ENCODE assay signal across 8 cellular contexts in genomic region chr17:81200695-81201580, GRCh38. TPM values are rescaled to one million over a fixed set of nuclear protein-coding genes. Genes with fewer than 3 reads are reported as not detected.
DNase-seq lines count a peak whose midpoint lies in the region; ATAC-seq and TF ChIP-seq lines count a peak whose summit lies in the region.

No MANE protein-coding gene starts in this region.

- peak; percentile 30 to 75 for DNase-seq in NCI-H526 (lab: John Stamatoyannopoulos, UW)
- no peak for DNase-seq in NCI-H526 treated with DMSO at 0.1 percent for 48 hours (lab: John Stamatoyannopoulos, UW)
- DNase-seq in HuH-7.5 (ENCODE audit: low spot score) = peak; percentile 88
- peak; percentile 18 for DNase-seq in epithelial cell of prostate (ENCODE audit: low read depth, low spot score)
- peak; percentile 78 for DNase-seq in myocyte (ENCODE audit: low read depth)
- no peak for DNase-seq in effector CD8-positive, alpha-beta T cell (lab: John Stamatoyannopoulos, UW)

- ATAC-seq in SK-N-SH treated with all-trans-retinoic acid at 6 μM for 48 hours (peak; percentile 95), HG02642 (IDR thresholded peaks at IDR 0.05; ENCODE audit: poor library complexity, unreplicated experiment) (no peak)

- no peak overlapping the region for H3K27ac ChIP-seq in epithelial cell of prostate

TF ChIP-seq in SK-N-SH treated with all-trans-retinoic acid at 6 μM for 48 hours, 23 proteins besides CTCF, POLR2A, EP300 and RAD21:
- no peak for TF ChIP-seq ESRRG (CRISPR knock-in tag; IDR thresholded peaks at IDR 0.05)
- no peak for TF ChIP-seq TCF4 (CRISPR knock-in tag; IDR thresholded peaks at IDR 0.05; ENCODE audit: borderline replicate concordance)
- TF ChIP-seq OSR1 (CRISPR knock-in tag; IDR thresholded peaks at IDR 0.05) = no peak
- TF ChIP-seq ZNF70 (CRISPR knock-in tag; IDR thresholded peaks at IDR 0.05) = no peak
- no peak for TF ChIP-seq GLIS3 (CRISPR knock-in tag; IDR thresholded peaks at IDR 0.05)
- no peak for TF ChIP-seq RARB (CRISPR knock-in tag; IDR thresholded peaks at IDR 0.05)

RNA-seq across cellular contexts. Expression of gene CEP131, which starts 21.8 kb away (rescaled TPM):
- total RNA-seq in myocyte = 5.8 and 6.6 TPM in 2 replicates
- 6.7 TPM for polyA plus RNA-seq in myocyte (2012)

RNA-seq across cellular contexts. Expression of gene AATK, which starts 34.9 kb away (rescaled TPM):
- total RNA-seq in myocyte = 0.94 and 0.99 TPM in 2 replicates
- polyA plus RNA-seq in myocyte (2012) = 1.2 TPM

RNA-seq across cellular contexts. Expression of gene PVALEF, which starts 35.6 kb away (rescaled TPM):
- total RNA-seq in myocyte = not detected in 2 replicates
- 0.09 TPM for polyA plus RNA-seq in myocyte (2012)

RNA-seq across cellular contexts. Expression of gene TEPSIN, which starts 37.9 kb away (rescaled TPM):
- 17.3 and 23.8 TPM in 2 replicates for total RNA-seq in myocyte
- polyA plus RNA-seq in myocyte (2012) = 13.9 TPM

RNA-seq across cellular contexts. Expression of gene NDUFAF8, which starts 38.2 kb away (rescaled TPM):
- 29.2 and 45.7 TPM in 2 replicates for total RNA-seq in myocyte
- 164 TPM for polyA plus RNA-seq in myocyte (2012)

Comparison
In these comparisons a context has a peak if more than half of its experiments do, and no peak if none do; other contexts are left out.
1. DNase-seq: peak in NCI-H526 (2 of 2), HuH-7.5 (single experiment), epithelial cell of prostate (single experiment) and myocyte (single experiment); none in NCI-H526 treated with DMSO at 0.1 percent for 48 hours (single experiment) and effector CD8-positive, alpha-beta T cell (single experiment).